Comparison of ENCODE assay signal across 8 cellular contexts in the genomic region with DNA sequence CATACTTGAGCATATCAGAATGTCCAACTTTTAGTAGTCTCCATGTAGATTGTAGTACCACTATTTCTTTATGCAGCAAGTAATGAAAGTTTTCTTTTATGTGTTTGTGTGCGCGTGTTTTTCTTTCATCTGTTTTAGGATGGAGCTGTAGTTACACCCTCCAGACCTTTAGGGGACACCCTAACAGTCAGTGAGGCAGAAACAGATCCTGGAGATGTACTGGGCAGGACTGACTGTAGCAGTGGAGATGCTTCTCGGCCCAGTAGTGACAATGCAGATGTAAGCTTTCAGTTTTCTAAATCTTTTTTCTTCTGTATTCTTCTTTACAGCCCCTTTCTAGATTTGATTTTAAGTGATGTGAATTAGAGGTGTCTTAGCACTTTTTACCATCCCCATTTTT.
DNase-seq lines count a peak whose midpoint lies in the region; ATAC-seq lines count a peak whose summit lies in the region.

No MANE protein-coding gene starts in this region.

- H3K27me3 Mint-ChIP-seq in activated CD8-positive, alpha-beta memory T cell treated with anti-CD3 and anti-CD28 coated beads, Interleukin-2, amount 10 ng/mL, durations not matched to agents 7 days and 5 days, result no peaks in the 10 kb centered on the region
- no peaks in the 10 kb centered on the region for H3K27me3 Mint-ChIP-seq in stimulated activated naive B cell treated with anti-CD40 and anti-IgM and Interleukin-4, amounts not matched to agents 10 μg/mL and 1 μg/mL and 100 μg/mL, for 72 hours

- H3K9me3 Mint-ChIP-seq in activated CD8-positive, alpha-beta memory T cell treated with anti-CD3 and anti-CD28 coated beads, Interleukin-2, amount 10 ng/mL, durations not matched to agents 7 days and 5 days (ENCODE audit: low read depth), result no peaks in the 10 kb centered on the region
- peaks cover 0 to 2% of the 10 kb centered on the region in 2 donors for H3K9me3 Mint-ChIP-seq in stimulated activated naive B cell treated with anti-CD40 and anti-IgM and Interleukin-4, amounts not matched to agents 10 μg/mL and 1 μg/mL and 100 μg/mL, for 72 hours

- no peak overlapping the region for H3K27ac Mint-ChIP-seq in activated CD8-positive, alpha-beta memory T cell treated with anti-CD3 and anti-CD28 coated beads, Interleukin-2, amount 10 ng/mL, durations not matched to agents 7 days and 5 days
- peak overlapping the region; percentile 56 for H3K27ac Mint-ChIP-seq in stimulated activated naive B cell treated with anti-CD40 and anti-IgM and Interleukin-4, amounts not matched to agents 10 μg/mL and 1 μg/mL and 100 μg/mL, for 72 hours

- peaks cover 22% of the 10 kb centered on the region for H3K36me3 Mint-ChIP-seq in activated CD8-positive, alpha-beta memory T cell treated with anti-CD3 and anti-CD28 coated beads, Interleukin-2, amount 10 ng/mL, durations not matched to agents 7 days and 5 days
- peaks cover 7 to 26% of the 10 kb centered on the region in 2 donors for H3K36me3 Mint-ChIP-seq in stimulated activated naive B cell treated with anti-CD40 and anti-IgM and Interleukin-4, amounts not matched to agents 10 μg/mL and 1 μg/mL and 100 μg/mL, for 72 hours

- in situ Hi-C loops in SK-MEL-5 (cut with HindIII; ENCODE audit: low pct_unique_long_range_greater_than_20kb, low sequenced_read_pairs), result no loop called here

- peaks cover 22% of the 10 kb centered on the region for H3K4me1 Mint-ChIP-seq in activated CD8-positive, alpha-beta memory T cell treated with anti-CD3 and anti-CD28 coated beads, Interleukin-2, amount 10 ng/mL, durations not matched to agents 7 days and 5 days
- H3K4me1 Mint-ChIP-seq in stimulated activated naive B cell treated with anti-CD40 and anti-IgM and Interleukin-4, amounts not matched to agents 10 μg/mL and 1 μg/mL and 100 μg/mL, for 72 hours, result peaks cover 10 to 18% of the 10 kb centered on the region in 2 donors

- CTCF ChIA-PET in activated CD8-positive, alpha-beta memory T cell treated with anti-CD3 and anti-CD28 coated beads, Interleukin-2, amount 10 ng/mL, durations not matched to agents 7 days and 5 days (lab: Charles Lee), result interaction anchor here (2.4 kb wide), 1 partner anchor 13 kb away, joined by 6 read pairs; no protein-coding TSS in a partner anchor

- DNase-seq in activated CD8-positive, alpha-beta memory T cell treated with anti-CD3 and anti-CD28 coated beads, Interleukin-2, amount 10 ng/mL, durations not matched to agents 7 days and 5 days, result no peak
- DNase-seq in activated CD8-positive, alpha-beta memory T cell treated with anti-CD3 and anti-CD28 coated beads, Interleukin-2, amount 50 U/mL, for 4 hours, result no peak
- DNase-seq in SK-MEL-5 (ENCODE audit: low read depth, low spot score) (peak; percentile 48), foreskin melanocyte (peak; percentile 37), NCI-H446 (lab: John Stamatoyannopoulos, UW) (no peak)
- no peak for DNase-seq in stimulated activated naive B cell treated with anti-CD40 and anti-IgM and Interleukin-4, amounts not matched to agents 10 μg/mL and 1 μg/mL and 100 μg/mL, for 72 hours
- DNase-seq in central memory CD4-positive, alpha-beta T cell, result no peak

- no peak overlapping the region for H3K4me3 Mint-ChIP-seq in activated CD8-positive, alpha-beta memory T cell treated with anti-CD3 and anti-CD28 coated beads, Interleukin-2, amount 10 ng/mL, durations not matched to agents 7 days and 5 days
- no peak overlapping the region for H3K4me3 Mint-ChIP-seq in stimulated activated naive B cell treated with anti-CD40 and anti-IgM and Interleukin-4, amounts not matched to agents 10 μg/mL and 1 μg/mL and 100 μg/mL, for 72 hours

- peak; percentile 51 for ATAC-seq in activated CD8-positive, alpha-beta memory T cell treated with anti-CD3 and anti-CD28 coated beads, Interleukin-2, amount 10 ng/mL, durations not matched to agents 7 days and 5 days
- peak; percentile 71 to 76 for ATAC-seq in stimulated activated naive B cell treated with anti-CD40 and anti-IgM and Interleukin-4, amounts not matched to agents 10 μg/mL and 1 μg/mL and 100 μg/mL, for 72 hours (replicated peaks)
- no peak for ATAC-seq in GM21447 (IDR thresholded peaks at IDR 0.05; ENCODE audit: unreplicated experiment)

Comparison
In these comparisons a context has a peak if more than half of its experiments do, and no peak if none do; other contexts are left out.
1. DNase-seq: peak in SK-MEL-5 (single experiment) and foreskin melanocyte (single experiment); none in activated CD8-positive, alpha-beta memory T cell treated with anti-CD3 and anti-CD28 coated beads, Interleukin-2, amount 10 ng/mL, durations not matched to agents 7 days and 5 days (single experiment), activated CD8-positive, alpha-beta memory T cell treated with anti-CD3 and anti-CD28 coated beads, Interleukin-2, amount 50 U/mL, for 4 hours (single experiment), stimulated activated naive B cell treated with anti-CD40 and anti-IgM and Interleukin-4, amounts not matched to agents 10 μg/mL and 1 μg/mL and 100 μg/mL, for 72 hours (single experiment), central memory CD4-positive, alpha-beta T cell (single experiment) and NCI-H446 (0 of 2).